ENCODE assay signal across 9 cellular contexts in the genomic region with DNA sequence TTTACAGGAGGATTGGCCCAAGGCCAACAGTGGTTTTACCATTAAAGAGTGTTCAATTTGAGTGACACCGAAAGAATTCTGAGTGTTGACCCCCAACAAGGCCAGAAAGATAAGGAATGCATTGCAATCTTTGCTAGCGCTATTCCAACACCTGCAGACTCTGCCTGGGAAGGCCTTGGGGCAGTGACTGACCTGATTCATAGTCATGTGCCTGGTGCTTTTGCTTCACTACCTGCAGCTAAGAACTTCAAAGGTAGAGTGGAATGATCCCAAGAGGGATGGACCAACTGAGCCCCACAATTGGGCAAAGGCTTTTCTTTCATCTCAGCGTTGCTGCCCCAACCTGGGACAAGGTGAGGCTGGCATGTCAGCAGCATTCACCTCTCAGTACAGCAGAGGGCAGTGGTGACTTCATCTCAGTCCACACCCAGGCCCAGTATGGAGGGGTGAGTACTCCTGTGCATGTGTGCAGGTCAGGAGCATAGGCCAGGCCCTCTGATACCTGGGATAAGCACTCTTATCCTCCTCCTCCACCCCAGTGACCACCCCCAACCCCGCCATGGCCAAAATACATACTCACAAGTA.
DNase-seq lines count a peak whose midpoint lies in the region; ATAC-seq and TF ChIP-seq lines count a peak whose summit lies in the region.
"Had no signal": no experiment of that assay in that cellular context is flagged by ENCODE, and none has a peak within 500 bp of the region (broad histone marks: within the 10 kb centered on the region; RNA-seq: fewer than 3 reads in every experiment).

No MANE protein-coding gene starts in this region.

- H3K4me3 Mint-ChIP-seq in MCF 10A (ENCODE audit: unreplicated experiment): no peak overlapping the region
- H3K4me3 Mint-ChIP-seq in naive thymus-derived CD4-positive, alpha-beta T cell: no peak overlapping the region

- H3K36me3 ChIP-seq in H7 (replicated peaks; ENCODE audit: control insufficient read depth, insufficient read depth, low read length): no peaks in the 10 kb centered on the region
- H3K36me3 ChIP-seq in Panc1 (ENCODE audit: control insufficient read depth, insufficient read depth, low read length): no peaks in the 10 kb centered on the region
- H3K36me3 ChIP-seq in naive thymus-derived CD4-positive, alpha-beta T cell (ENCODE audit: control insufficient read depth in 2 of 3, insufficient read depth in 3 of 3, low read length in 3 of 3): no peaks in the 10 kb centered on the region

- CTCF ChIA-PET in Panc1 (lab: Charles Lee) (no interaction called here), MCF 10A (lab: Yijun Ruan, JAX) (interaction anchor here (0.5 to 4.3 kb wide), 23 partner anchors 10 to 319 kb away, joined by 3 to 50 read pairs (median 4); no protein-coding TSS in a partner anchor)
- CTCF ChIA-PET in naive thymus-derived CD4-positive, alpha-beta T cell (lab: Charles Lee): interaction anchor here (1.4 kb wide), 1 partner anchor 161 kb away, joined by 3 read pairs; no protein-coding TSS in a partner anchor

- no peaks in the 10 kb centered on the region for H3K4me1 Mint-ChIP-seq in MCF 10A (ENCODE audit: insufficient read depth, unreplicated experiment)
- no peaks in the 10 kb centered on the region for H3K4me1 Mint-ChIP-seq in naive thymus-derived CD4-positive, alpha-beta T cell

- H3K27me3 ChIP-seq in H7 (ENCODE audit: control insufficient read depth, insufficient read depth, low read length) (no peaks in the 10 kb centered on the region), Panc1 (ENCODE audit: control insufficient read depth, insufficient read depth, low read length) (no peaks in the 10 kb centered on the region)
- no peaks in the 10 kb centered on the region for H3K27me3 ChIP-seq in naive thymus-derived CD4-positive, alpha-beta T cell (ENCODE audit: control insufficient read depth in 2 of 2, insufficient read depth in 2 of 2, low read length in 2 of 2)

- TF ChIP-seq CTCF in Panc1 (IDR thresholded peaks at IDR 0.05) (peak; percentile 60), MCF 10A (IDR thresholded peaks at IDR 0.05; ENCODE audit: unreplicated experiment) (peak; percentile 47)

- POLR2A ChIA-PET in Panc1 (lab: Charles Lee): no interaction called here
- POLR2A ChIA-PET in MCF 10A (lab: Yijun Ruan, JAX): interaction anchor here (1.2 to 1.3 kb wide), 2 partner anchors 12 to 277 kb away, joined by 3 to 4 read pairs; no protein-coding TSS in a partner anchor
- POLR2A ChIA-PET in naive thymus-derived CD4-positive, alpha-beta T cell (lab: Charles Lee): no interaction called here

- no peaks in the 10 kb centered on the region for H3K36me3 Mint-ChIP-seq in MCF 10A (ENCODE audit: insufficient read depth, unreplicated experiment)
- H3K36me3 Mint-ChIP-seq in naive thymus-derived CD4-positive, alpha-beta T cell: peaks cover 0 to 18% (median 0%) of the 10 kb centered on the region in 5 donors

- H3K4me3 ChIP-seq in H7 (ENCODE audit: insufficient read depth, low read depth, low read length) (no peak overlapping the region), Panc1 (ENCODE audit: low read depth in 2 of 2, low read length in 2 of 2) (no peak overlapping the region)
- H3K4me3 ChIP-seq in naive thymus-derived CD4-positive, alpha-beta T cell (ENCODE audit: low read length): no peak overlapping the region

- no peaks in the 10 kb centered on the region for H3K9me3 Mint-ChIP-seq in MCF 10A (ENCODE audit: unreplicated experiment)
- peaks cover 0 to 23% (median 12%) of the 10 kb centered on the region in 11 donors for H3K9me3 Mint-ChIP-seq in naive thymus-derived CD4-positive, alpha-beta T cell

- H3K27ac Mint-ChIP-seq in MCF 10A (ENCODE audit: low read depth, unreplicated experiment): no peak overlapping the region
- H3K27ac Mint-ChIP-seq in naive thymus-derived CD4-positive, alpha-beta T cell: no peak overlapping the region

- ATAC-seq in Panc1: peak; percentile 93
- ATAC-seq in naive thymus-derived CD4-positive, alpha-beta T cell: peak; percentile 61
- no peak for ATAC-seq in HG02840 (IDR thresholded peaks at IDR 0.05; ENCODE audit: low FRiP score, unreplicated experiment)
- ATAC-seq in HG03045 (IDR thresholded peaks at IDR 0.05; ENCODE audit: unreplicated experiment): no peak

- H3K4me1 ChIP-seq in Panc1 (ENCODE audit: control insufficient read depth, insufficient read depth, low read length): no peaks in the 10 kb centered on the region
- H3K4me1 ChIP-seq in naive thymus-derived CD4-positive, alpha-beta T cell (ENCODE audit: control insufficient read depth in 2 of 2, insufficient read depth in 2 of 2, low read length in 2 of 2): no peaks in the 10 kb centered on the region

- H3K27me3 Mint-ChIP-seq in MCF 10A (ENCODE audit: insufficient read depth, unreplicated experiment): peaks cover 33% of the 10 kb centered on the region
- peaks cover 12 to 45% (median 28%) of the 10 kb centered on the region in 5 donors for H3K27me3 Mint-ChIP-seq in naive thymus-derived CD4-positive, alpha-beta T cell

- no peak overlapping the region for H3K27ac ChIP-seq in Panc1 (ENCODE audit: low read length)
- no peak overlapping the region for H3K27ac ChIP-seq in naive thymus-derived CD4-positive, alpha-beta T cell (ENCODE audit: low read depth, low read length)
- H3K27ac ChIP-seq: HL-60 had no signal

- in situ Hi-C loops in Caki2 (cut with HindIII; ENCODE audit: low pct_unique_long_range_greater_than_20kb, low sequenced_read_pairs) (no loop called here), Panc1 (cut with HindIII; ENCODE audit: low pct_unique_long_range_greater_than_20kb, low sequenced_read_pairs) (no loop called here)

- intact Hi-C loops in Panc1 (cut with micrococcal nuclease; ENCODE audit: unreplicated experiment): loop anchor here (5.0 kb wide), 1 partner anchor 276 kb away; no protein-coding TSS in a partner anchor
- intact Hi-C loops in MCF 10A (cut with micrococcal nuclease): loop anchor here (1.0 kb wide), 2 partner anchors 240 to 277 kb away; no protein-coding TSS in a partner anchor
- intact Hi-C loops in naive thymus-derived CD4-positive, alpha-beta T cell (cut with micrococcal nuclease): loop anchor here (1.0 to 2.0 kb wide), 3 partner anchors 161 to 277 kb away; no protein-coding TSS in a partner anchor

- DNase-seq in Caki2 (ENCODE audit: low read depth) (peak; percentile 1), H7 (peak; percentile 66), Panc1 (ENCODE audit: low read depth, low spot score) (no peak), MCF 10A (ENCODE audit: unreplicated experiment) (peak; percentile 57), NCI-H1930 (lab: John Stamatoyannopoulos, UW) (no peak)
- peak in 1 of 9 donors; percentile 3 for DNase-seq in naive thymus-derived CD4-positive, alpha-beta T cell

- BruUV-seq in Panc1 (replicated peaks; lab: Mats Ljungman, UMichigan) (no TSS peak), MCF 10A (replicated peaks; lab: Mats Ljungman, UMichigan) (no TSS peak)

- H3K9me3 ChIP-seq in Panc1 (ENCODE audit: control insufficient read depth, insufficient read depth, low read depth, low read length): 0 out of 2 replicates have a peak, but pooled peaks cover 3% of the 10 kb centered on the region
- no peaks in the 10 kb centered on the region for H3K9me3 ChIP-seq in naive thymus-derived CD4-positive, alpha-beta T cell (ENCODE audit: control insufficient read depth in 2 of 3, low read length in 3 of 3)

Comparison
In these comparisons a context has a peak if more than half of its experiments do, and no peak if none do; other contexts are left out.
1. DNase-seq: peak in Caki2 (single experiment), H7 (single experiment) and MCF 10A (single experiment); none in Panc1 (single experiment) and NCI-H1930 (0 of 2).
2. ATAC-seq: peak in Panc1 (single experiment) and naive thymus-derived CD4-positive, alpha-beta T cell (single experiment); none in HG02840 (single experiment) and HG03045 (single experiment).